Comparison of ENCODE assay signal across 1 cellular context in genomic region chr22:47162865-47163264, GRCh38.
TF ChIP-seq lines count a peak whose summit lies in the region.

No MANE protein-coding gene starts in this region.

TF ChIP-seq in IMR-90, 13 proteins besides CTCF, POLR2A, EP300 and RAD21 (continued from another document):
- TF ChIP-seq CHD1 (IDR thresholded peaks at IDR 0.05; ENCODE audit: low read depth, low read length) (no peak), RFX5 (IDR thresholded peaks at IDR 0.05; ENCODE audit: low read depth, low read length) (no peak), CEBPB (IDR thresholded peaks at IDR 0.05; ENCODE audit: low read depth, low read length) (no peak), FOS (IDR thresholded peaks at IDR 0.05; ENCODE audit: low read depth, low read length) (no peak), BHLHE40 (IDR thresholded peaks at IDR 0.05; ENCODE audit: low read depth, low read length) (no peak), NFE2L2 (IDR thresholded peaks at IDR 0.05; ENCODE audit: low read depth, low read length) (no peak), MXI1 (IDR thresholded peaks at IDR 0.05; ENCODE audit: borderline replicate concordance, low read depth, low read length) (no peak)
